Comparison of ENCODE assay signal across 14 cellular contexts in the genomic region with DNA sequence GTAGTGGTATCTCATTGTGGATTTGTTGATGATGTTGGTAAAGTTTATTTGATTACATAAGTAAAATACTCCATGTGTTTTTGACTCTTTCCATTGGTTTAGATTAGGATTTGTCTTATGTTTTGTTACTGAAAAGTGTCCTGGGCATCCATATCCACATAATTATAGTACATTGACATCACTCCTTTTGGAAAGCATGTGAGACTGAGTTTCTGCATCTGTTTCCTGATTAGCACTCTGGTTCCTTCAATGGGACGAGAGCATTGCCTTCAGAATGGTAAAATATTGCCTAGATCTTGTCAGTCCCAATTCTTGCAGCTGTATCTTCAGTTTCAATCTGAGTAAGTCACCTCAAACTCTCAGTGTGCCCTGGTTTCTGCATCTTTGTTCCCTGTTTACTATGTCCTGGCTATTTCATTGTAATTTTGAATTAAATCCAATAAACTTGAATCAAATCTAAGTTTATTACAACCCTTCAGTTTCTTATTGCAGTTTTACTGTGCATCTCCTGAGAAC.
DNase-seq lines count a peak whose midpoint lies in the region; ATAC-seq and TF ChIP-seq lines count a peak whose summit lies in the region.
"Had no signal": no experiment of that assay in that cellular context is flagged by ENCODE, and none has a peak within 500 bp of the region (broad histone marks: within the 10 kb centered on the region; RNA-seq: fewer than 3 reads in every experiment).

No MANE protein-coding gene starts in this region.

- intact Hi-C loops in lower leg skin (cut with DNase I; ENCODE audit: low total_unique reads), result no loop called here

- H3K4me3 ChIP-seq in lower leg skin (ENCODE audit: low read depth, poor library complexity, severe bottlenecking), result no peak overlapping the region
- H3K4me3 ChIP-seq: coronary artery, psoas muscle, stomach had no signal

- TF ChIP-seq CTCF in GM20000 (IDR thresholded peaks at IDR 0.05; ENCODE audit: extremely low read depth, missing control alignments), result no peak
- TF ChIP-seq CTCF in lower leg skin (IDR thresholded peaks at IDR 0.05), result no peak

- ATAC-seq in GM18519 (IDR thresholded peaks at IDR 0.05; ENCODE audit: low FRiP score, unreplicated experiment) (peak; percentile 75), HG02870 (IDR thresholded peaks at IDR 0.05; ENCODE audit: unreplicated experiment) (peak; percentile 94), HG03457 (IDR thresholded peaks at IDR 0.05; ENCODE audit: unreplicated experiment) (peak; percentile 97)
- ATAC-seq: Right ventricle myocardium inferior had no signal

- DNase-seq in GM20000 (ENCODE audit: low spot score) (peak; percentile 10), COR-L47 (lab: John Stamatoyannopoulos, UW) (no peak), lower leg skin (ENCODE audit: low spot score in 2 of 2) (no peak), NCI-H2227 (lab: John Stamatoyannopoulos, UW; ENCODE audit: unreplicated experiment) (no peak)
- no peak for DNase-seq in activated CD4-positive, alpha-beta T cell treated with anti-CD3 and anti-CD28 coated beads, Interleukin-2, amount 50 U/mL, for 4 hours
- DNase-seq: activated CD8-positive, alpha-beta memory T cell treated with anti-CD3 and anti-CD28 coated beads, Interleukin-2, amount 50 U/mL, for 4 hours; NCI-H446; psoas muscle; stomach had no signal

- 17 to 23% methylated on average over 1 of the region's 1 CpG for whole genome bisulfite sequencing in lower leg skin, 2 donors

- no peak for TF ChIP-seq POLR2A in lower leg skin (IDR thresholded peaks at IDR 0.05)
